Comparison of ENCODE assay signal across 8 cellular contexts in genomic region chr1:221777434-221778072, GRCh38. TPM values are rescaled to one million over a fixed set of nuclear protein-coding genes. Genes with fewer than 3 reads are reported as not detected.
DNase-seq lines count a peak whose midpoint lies in the region; ATAC-seq and TF ChIP-seq lines count a peak whose summit lies in the region.

No MANE protein-coding gene starts in this region.

- peaks cover 5% of the 10 kb centered on the region for H3K36me3 Mint-ChIP-seq in activated naive CD8-positive, alpha-beta T cell treated with anti-CD3 and anti-CD28 coated beads, Interleukin-2, amount 10 ng/mL, durations not matched to agents 7 days and 5 days

- POLR2A ChIA-PET in activated naive CD8-positive, alpha-beta T cell treated with anti-CD3 and anti-CD28 coated beads, Interleukin-2, amount 10 ng/mL, durations not matched to agents 7 days and 5 days (lab: Charles Lee), result interaction anchor here (0.7 to 2.7 kb wide), 9 partner anchors 9 to 62 kb away, joined by 3 to 20 read pairs (median 3); partner anchors contain the start of gene DUSP10

- H3K36me3 ChIP-seq in brain microvascular endothelial cell (replicated peaks) (no peaks in the 10 kb centered on the region), neuronal stem cell (replicated peaks in 1 of 2; ENCODE audit: control insufficient read depth in 2 of 2, insufficient read depth in 2 of 2, low read length in 2 of 2) (no peaks in the 10 kb centered on the region)

- H2AFZ ChIP-seq in neuronal stem cell (ENCODE audit: low read length), result no peak overlapping the region

- no peak overlapping the region for H4K91ac ChIP-seq in neuronal stem cell (ENCODE audit: low read depth, low read length, poor library complexity)

- H3K4me1 ChIP-seq in neuronal stem cell (ENCODE audit: control insufficient read depth in 2 of 2, insufficient read depth in 1 of 2, low read depth in 1 of 2, low read length in 2 of 2), result peaks cover 0 to 1% of the 10 kb centered on the region in 2 donors

- H2BK120ac ChIP-seq in neuronal stem cell (ENCODE audit: low read depth, low read length), result no peak overlapping the region

- WGBS in neuronal stem cell (ENCODE audit: extremely low coverage in 2 of 2, insufficient read length in 2 of 2, insufficient replicate concordance in 1 of 2), 2 donors, result no CpG with 5 or more reads among the region's 8 CpGs

- no peak overlapping the region for H3K23ac ChIP-seq in neuronal stem cell (ENCODE audit: low read depth, low read length, poor library complexity)

- H3K27ac ChIP-seq in brain microvascular endothelial cell (no peak overlapping the region), neuronal stem cell (replicated peaks; ENCODE audit: low read length) (no peak overlapping the region)

- no peak overlapping the region for H2BK5ac ChIP-seq in neuronal stem cell (ENCODE audit: low read length)

- H3K9ac ChIP-seq in neuronal stem cell (ENCODE audit: low read depth, low read length, poor library complexity), result no peak overlapping the region

- H3K27me3 Mint-ChIP-seq in activated naive CD8-positive, alpha-beta T cell treated with anti-CD3 and anti-CD28 coated beads, Interleukin-2, amount 10 ng/mL, durations not matched to agents 7 days and 5 days, result no peaks in the 10 kb centered on the region

- no peaks in the 10 kb centered on the region for H3K9me3 ChIP-seq in neuronal stem cell (replicated peaks in 1 of 2; ENCODE audit: control insufficient read depth in 2 of 2, insufficient read depth in 1 of 2, low read depth in 1 of 2, low read length in 2 of 2)

- H3K18ac ChIP-seq in neuronal stem cell (ENCODE audit: low read length), result no peak overlapping the region

- no peak overlapping the region for H2BK15ac ChIP-seq in neuronal stem cell (ENCODE audit: low read length)

- no peaks in the 10 kb centered on the region for H3K27me3 ChIP-seq in brain microvascular endothelial cell (replicated peaks)
- no peaks in the 10 kb centered on the region for H3K27me3 ChIP-seq in neuronal stem cell (ENCODE audit: control insufficient read depth in 3 of 3, insufficient read depth in 3 of 3, low read depth in 1 of 3, low read length in 3 of 3)

- H3K9me3 Mint-ChIP-seq in activated naive CD8-positive, alpha-beta T cell treated with anti-CD3 and anti-CD28 coated beads, Interleukin-2, amount 10 ng/mL, durations not matched to agents 7 days and 5 days, result no peaks in the 10 kb centered on the region

- peak; percentile 64 to 69 for DNase-seq in Kasumi-1 (lab: John Stamatoyannopoulos, UW)
- DNase-seq in activated naive CD8-positive, alpha-beta T cell treated with anti-CD3 and anti-CD28 coated beads, Interleukin-2, amount 10 ng/mL, durations not matched to agents 7 days and 5 days, result no peak
- DNase-seq in brain microvascular endothelial cell, result no peak
- DNase-seq in neuronal stem cell (ENCODE audit: low spot score), result no peak
- no peak for DNase-seq in NCI-H2029 (lab: John Stamatoyannopoulos, UW)
- no peak for DNase-seq in NCI-H128 (lab: John Stamatoyannopoulos, UW; ENCODE audit: unreplicated experiment)

- H3K4me3 Mint-ChIP-seq in activated naive CD8-positive, alpha-beta T cell treated with anti-CD3 and anti-CD28 coated beads, Interleukin-2, amount 10 ng/mL, durations not matched to agents 7 days and 5 days, result peak overlapping the region; percentile 55

- H3K4me2 ChIP-seq in neuronal stem cell (ENCODE audit: insufficient read depth, low read length, poor library complexity, severe bottlenecking), result no peak overlapping the region

- no peak overlapping the region for H2AK5ac ChIP-seq in neuronal stem cell (ENCODE audit: low read depth, low read length)

- H3K4me3 ChIP-seq in brain microvascular endothelial cell (ENCODE audit: low read depth, low read length), result no peak overlapping the region
- H3K4me3 ChIP-seq in neuronal stem cell (ENCODE audit: low read length in 2 of 2), result no peak overlapping the region

- H3K27ac Mint-ChIP-seq in activated naive CD8-positive, alpha-beta T cell treated with anti-CD3 and anti-CD28 coated beads, Interleukin-2, amount 10 ng/mL, durations not matched to agents 7 days and 5 days, result peak overlapping the region; percentile 93

- 0 out of 2 replicates have a peak, but pooled peaks have one; percentile 8 for TF ChIP-seq CTCF in GM12874 (IDR thresholded peaks at IDR 0.05; ENCODE audit: insufficient read depth, low read depth, low read length)
- no peak for TF ChIP-seq CTCF in brain microvascular endothelial cell (IDR thresholded peaks at IDR 0.05; ENCODE audit: low read depth, low read length, missing control alignments)

- peak; percentile 71 for ATAC-seq in GM21529 (IDR thresholded peaks at IDR 0.05; ENCODE audit: unreplicated experiment)
- ATAC-seq in activated naive CD8-positive, alpha-beta T cell treated with anti-CD3 and anti-CD28 coated beads, Interleukin-2, amount 10 ng/mL, durations not matched to agents 7 days and 5 days (ENCODE audit: low read depth), result peak; percentile 63

- H4K8ac ChIP-seq in neuronal stem cell (ENCODE audit: low read depth, low read length), result no peak overlapping the region

- H3K79me1 ChIP-seq in neuronal stem cell (ENCODE audit: low read depth, low read length), result no peaks in the 10 kb centered on the region

- no peak overlapping the region for H3K4ac ChIP-seq in neuronal stem cell (ENCODE audit: low read length)

- H2BK12ac ChIP-seq in neuronal stem cell (ENCODE audit: low read length), result no peak overlapping the region

- in situ Hi-C loops in brain microvascular endothelial cell (cut with HindIII; ENCODE audit: low pct_ligation_motif_present, low sequenced_read_pairs), result no loop called here

- peaks cover 72% of the 10 kb centered on the region for H3K4me1 Mint-ChIP-seq in activated naive CD8-positive, alpha-beta T cell treated with anti-CD3 and anti-CD28 coated beads, Interleukin-2, amount 10 ng/mL, durations not matched to agents 7 days and 5 days

- no peak overlapping the region for H3K14ac ChIP-seq in neuronal stem cell (ENCODE audit: low read length)

RNA-seq across cellular contexts. Expression of gene DUSP10, which starts 35.7 kb away (rescaled TPM):
- total RNA-seq in activated naive CD8-positive, alpha-beta T cell treated with anti-CD3 and anti-CD28 coated beads, Interleukin-2, amount 10 ng/mL, durations not matched to agents 7 days and 5 days, result 10 to 100 TPM; 14.8 to 15.7 TPM
- polyA plus RNA-seq in neuronal stem cell (2013, experiment 1 of 2), result 1.8 TPM
- 1.5 TPM for polyA plus RNA-seq in neuronal stem cell (2013, experiment 2 of 2)

Comparison
In these comparisons a context has a peak if more than half of its experiments do, and no peak if none do; other contexts are left out.
1. DNase-seq: peak in Kasumi-1 (2 of 2); none in activated naive CD8-positive, alpha-beta T cell treated with anti-CD3 and anti-CD28 coated beads, Interleukin-2, amount 10 ng/mL, durations not matched to agents 7 days and 5 days (single experiment), brain microvascular endothelial cell (single experiment), neuronal stem cell (single experiment), NCI-H2029 (single experiment) and NCI-H128 (single experiment).